Comparison of ENCODE assay signal across 1 cellular context in genomic region chr15:90901799-90902655, GRCh38.
TF ChIP-seq lines count a peak whose summit lies in the region.

No MANE protein-coding gene starts in this region.

TF ChIP-seq in HCT116, 20 proteins besides CTCF, POLR2A, EP300 and RAD21:
- TF ChIP-seq SP1 (IDR thresholded peaks at IDR 0.05; ENCODE audit: low read depth) (no peak), POLR2AphosphoS5 (IDR thresholded peaks at IDR 0.05; ENCODE audit: low read depth, low read length) (peak; percentile 66), EZH2 (IDR thresholded peaks at IDR 0.05) (no peak), ZFX (IDR thresholded peaks at IDR 0.05) (peak; percentile 94), REST (IDR thresholded peaks at IDR 0.05; ENCODE audit: low read depth) (no peak), CBX3 (IDR thresholded peaks at IDR 0.05; ENCODE audit: low read depth) (no peak), ATF3 (IDR thresholded peaks at IDR 0.05) (no peak)
